ENCODE assay signal across 1 cellular context in genomic region chr1:234550341-234551031, GRCh38.
A peak's percentile ranks its signal among the peaks of the same experiment; 100 is the strongest.
TF ChIP-seq lines count a peak whose summit lies in the region.

No MANE protein-coding gene starts in this region.

TF ChIP-seq in HepG2, 621 proteins besides CTCF, POLR2A, EP300 and RAD21:
- TF ChIP-seq MBD4 (IDR thresholded peaks at IDR 0.05; ENCODE audit: borderline replicate concordance, low read length) (no peak), ZBTB33 (CRISPR knock-in tag; IDR thresholded peaks at IDR 0.05) (peak; percentile 50; the same call in 1 of the 2 replicates), ZBTB38 (CRISPR knock-in tag; IDR thresholded peaks at IDR 0.05) (peak; percentile 47; the same call in 1 of the 2 replicates)
